1 cellular context compared by ENCODE assay signal in the genomic region with DNA sequence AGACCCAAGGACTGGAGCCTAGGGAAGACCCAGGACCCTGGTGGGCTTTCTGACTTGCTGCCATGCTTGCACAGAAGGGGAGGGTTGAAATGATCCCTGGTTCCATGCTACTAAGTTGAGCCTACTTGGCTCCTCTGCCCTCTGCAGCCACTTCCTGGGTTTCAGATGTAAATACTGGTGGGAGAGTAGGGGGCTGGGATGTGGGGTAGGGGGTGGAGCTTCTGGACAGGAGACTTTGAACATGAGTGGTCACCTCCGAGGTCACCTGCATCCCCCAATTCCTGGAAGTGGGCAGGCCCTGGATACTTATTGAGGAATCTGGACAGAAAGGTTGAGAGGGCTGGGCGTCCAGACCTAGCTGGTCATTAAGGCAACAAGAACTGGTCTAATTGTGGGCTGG.
TF ChIP-seq lines count a peak whose summit lies in the region.

No MANE protein-coding gene starts in this region.

TF ChIP-seq in neural cell, 6 proteins besides CTCF, POLR2A, EP300 and RAD21 (continued from another document):
- TF ChIP-seq, protein P1, sequence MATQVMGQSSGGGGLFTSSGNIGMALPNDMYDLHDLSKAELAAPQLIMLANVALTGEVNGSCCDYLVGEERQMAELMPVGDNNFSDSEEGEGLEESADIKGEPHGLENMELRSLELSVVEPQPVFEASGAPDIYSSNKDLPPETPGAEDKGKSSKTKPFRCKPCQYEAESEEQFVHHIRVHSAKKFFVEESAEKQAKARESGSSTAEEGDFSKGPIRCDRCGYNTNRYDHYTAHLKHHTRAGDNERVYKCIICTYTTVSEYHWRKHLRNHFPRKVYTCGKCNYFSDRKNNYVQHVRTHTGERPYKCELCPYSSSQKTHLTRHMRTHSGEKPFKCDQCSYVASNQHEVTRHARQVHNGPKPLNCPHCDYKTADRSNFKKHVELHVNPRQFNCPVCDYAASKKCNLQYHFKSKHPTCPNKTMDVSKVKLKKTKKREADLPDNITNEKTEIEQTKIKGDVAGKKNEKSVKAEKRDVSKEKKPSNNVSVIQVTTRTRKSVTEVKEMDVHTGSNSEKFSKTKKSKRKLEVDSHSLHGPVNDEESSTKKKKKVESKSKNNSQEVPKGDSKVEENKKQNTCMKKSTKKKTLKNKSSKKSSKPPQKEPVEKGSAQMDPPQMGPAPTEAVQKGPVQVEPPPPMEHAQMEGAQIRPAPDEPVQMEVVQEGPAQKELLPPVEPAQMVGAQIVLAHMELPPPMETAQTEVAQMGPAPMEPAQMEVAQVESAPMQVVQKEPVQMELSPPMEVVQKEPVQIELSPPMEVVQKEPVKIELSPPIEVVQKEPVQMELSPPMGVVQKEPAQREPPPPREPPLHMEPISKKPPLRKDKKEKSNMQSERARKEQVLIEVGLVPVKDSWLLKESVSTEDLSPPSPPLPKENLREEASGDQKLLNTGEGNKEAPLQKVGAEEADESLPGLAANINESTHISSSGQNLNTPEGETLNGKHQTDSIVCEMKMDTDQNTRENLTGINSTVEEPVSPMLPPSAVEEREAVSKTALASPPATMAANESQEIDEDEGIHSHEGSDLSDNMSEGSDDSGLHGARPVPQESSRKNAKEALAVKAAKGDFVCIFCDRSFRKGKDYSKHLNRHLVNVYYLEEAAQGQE (IDR thresholded peaks at IDR 0.05; ENCODE audit: borderline replicate concordance), result no peak
